In the genomic region with DNA sequence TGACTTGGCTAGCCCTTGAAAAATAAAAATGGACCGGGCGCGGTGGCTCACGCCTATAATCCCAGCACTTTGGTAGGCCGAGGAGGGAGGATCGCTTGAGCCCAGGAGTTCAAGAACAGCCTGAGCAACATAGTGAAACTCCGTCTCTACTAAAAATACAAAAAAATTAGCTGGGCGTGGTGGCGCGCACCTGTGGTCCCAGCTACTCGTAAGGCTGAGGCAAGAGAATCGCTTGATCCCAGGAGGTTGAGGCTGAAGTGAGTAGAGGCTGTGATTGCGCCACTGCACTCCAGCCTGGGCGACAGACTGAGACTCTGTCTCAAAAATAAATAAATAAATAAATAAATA, we compare ENCODE assay signal across 7 cellular contexts. TPM values are rescaled to one million over a fixed set of nuclear protein-coding genes. Genes with fewer than 3 reads are reported as not detected.
A peak's percentile ranks its signal among the peaks of the same experiment; 100 is the strongest.
DNase-seq lines count a peak whose midpoint lies in the region; ATAC-seq, FAIRE-seq and TF ChIP-seq lines count a peak whose summit lies in the region.
"Not testable (repeated sequence)": the region's sequence is repeated elsewhere in the genome, so short reads cannot be mapped to it uniquely, and the experiment has no call there.

No MANE protein-coding gene starts in this region.

- H3K4me1 Mint-ChIP-seq in naive B cell, result peaks cover 20 to 30% (median 26%) of the 10 kb centered on the region in 3 donors

- H3K9me3 Mint-ChIP-seq in naive B cell, result not testable (repeated sequence)

- H3K4me3 ChIP-seq in PC-9 (peak overlapping the region; percentile 99; the same call in 1 of the 2 replicates), astrocyte of the spinal cord (ENCODE audit: low read depth, low read length) (peak overlapping the region; percentile 3), skeletal muscle tissue (ENCODE audit: low read length in 3 of 3) (peak overlapping the region; percentile 93 to 99 (median 98))

- H3K27ac ChIP-seq in PC-9; skeletal muscle tissue (ENCODE audit: low read depth, low read length): not testable (repeated sequence)

- BruUV-seq in PC-9 (replicated peaks; lab: Mats Ljungman, UMichigan), result not testable (repeated sequence)

- H3K27ac Mint-ChIP-seq in naive B cell, result peak overlapping the region in 5 of 6 donors; percentile 54 to 96 (median 68)

- H3K36me3 Mint-ChIP-seq in naive B cell, result not testable (repeated sequence)

- intact Hi-C loops in PC-9 (cut with micrococcal nuclease; ENCODE audit: unreplicated experiment), result not testable (repeated sequence)
- intact Hi-C loops in Right ventricle myocardium inferior (cut with DNase I), result loop anchor here (10.0 kb wide), 1 partner anchor 834 kb away; no protein-coding TSS in a partner anchor

- not testable (repeated sequence) for H3F3A ChIP-seq in PC-9 (ENCODE audit: insufficient read depth, low read depth)

- DNase-seq in GM19239 (ENCODE audit: insufficient read length, low spot score); PC-9; astrocyte of the spinal cord (ENCODE audit: low read depth, low spot score); naive B cell: not testable (repeated sequence)
- DNase-seq in Right ventricle myocardium inferior (ENCODE audit: missing footprints), result peak; percentile 61

- H3K4me3 Mint-ChIP-seq in naive B cell, result peak overlapping the region; percentile 22 to 96 (median 50)

- peak; percentile 28 for FAIRE-seq in GM19239 (lab: Jason Lieb, UNC)

- CTCF ChIA-PET in PC-9 (lab: Charles Lee), result not testable (repeated sequence)

- not testable (repeated sequence) for H3K9me2 ChIP-seq in PC-9 (ENCODE audit: insufficient read depth)

- in situ Hi-C loops in astrocyte of the spinal cord (cut with HindIII; ENCODE audit: low sequenced_read_pairs), result not testable (repeated sequence)

- not testable (repeated sequence) for H4K20me1 ChIP-seq in PC-9 (ENCODE audit: insufficient read depth)

- 0 out of 2 replicates have a peak, but pooled peaks cover 29% of the 10 kb centered on the region for H3K36me3 ChIP-seq in PC-9 (ENCODE audit: low read depth)
- H3K36me3 ChIP-seq in skeletal muscle tissue (ENCODE audit: control insufficient read depth in 3 of 3, insufficient read depth in 3 of 3, low read length in 3 of 3), result peaks cover 8 to 16% (median 13%) of the 10 kb centered on the region in 3 donors

- POLR2A ChIA-PET in PC-9 (lab: Charles Lee; ENCODE audit: unreplicated experiment), result interaction anchor here (0.5 to 0.6 kb wide), 2 partner anchors 391 to 714 kb away, joined by 5 to 9 read pairs; no protein-coding TSS in a partner anchor

- ATAC-seq in HG02973 (IDR thresholded peaks at IDR 0.05; ENCODE audit: unreplicated experiment), result peak; percentile 6
- ATAC-seq in Right ventricle myocardium inferior; naive B cell (ENCODE audit: low read depth in 2 of 2): not testable (repeated sequence)

- H3K27me3 Mint-ChIP-seq in naive B cell, result not testable (repeated sequence)

- H3K79me2 ChIP-seq in PC-9 (ENCODE audit: low read depth), result peaks cover 30% of the 10 kb centered on the region

- H3K4me2 ChIP-seq in PC-9, result peak overlapping the region; percentile 99

- H2AFZ ChIP-seq in PC-9, result peak overlapping the region; percentile 76

- not testable (repeated sequence) for TF ChIP-seq CTCF in PC-9 (conservative IDR thresholded peaks at IDR 0.05); astrocyte of the spinal cord (IDR thresholded peaks at IDR 0.05; ENCODE audit: low read depth, low read length)

- not testable (repeated sequence) for H3K27me3 ChIP-seq in PC-9 (ENCODE audit: insufficient read depth, low read depth); skeletal muscle tissue (ENCODE audit: control insufficient read depth in 3 of 3, insufficient read depth in 3 of 3, low read length in 3 of 3)

- H3K9ac ChIP-seq in skeletal muscle tissue (ENCODE audit: low read depth in 1 of 3, low read length in 3 of 3), result peak overlapping the region in 1 of 3 donors; percentile 40

- H3K9me3 ChIP-seq in PC-9 (ENCODE audit: insufficient read depth, low read depth); skeletal muscle tissue (ENCODE audit: control insufficient read depth in 3 of 3, low read length in 3 of 3): not testable (repeated sequence)

- H3K4me1 ChIP-seq in PC-9 (replicated peaks; ENCODE audit: insufficient read depth), result peaks cover 21% of the 10 kb centered on the region
- peaks cover 12% of the 10 kb centered on the region in 3 donors for H3K4me1 ChIP-seq in skeletal muscle tissue (ENCODE audit: control insufficient read depth in 3 of 3, insufficient read depth in 3 of 3, low read length in 3 of 3)

RNA-seq across cellular contexts. Expression of a gene that starts 0.4 kb away (rescaled TPM):
- 54.8 and 68.5 TPM in 2 replicates for total RNA-seq in PC-9 (2021)
- 114 TPM for total RNA-seq in Right ventricle myocardium inferior
- 100 to 1,000 TPM in 2 of 6 donors, 10 to 100 TPM in 4; 85.2 to 153 (median 96.7) TPM for polyA plus RNA-seq in naive B cell (ENCODE audit: low read depth in 6 of 6)
- 25.6 TPM for total RNA-seq in skeletal muscle tissue

Comparison
In these comparisons a context has a peak if more than half of its experiments do, and no peak if none do; other contexts are left out.
1. H3K4me3 ChIP-seq: peak in every context shown above with its lines; median percentile 99 in PC-9; 98 in skeletal muscle tissue; 3 in astrocyte of the spinal cord.